24 cellular contexts compared by ENCODE assay signal in the genomic region with DNA sequence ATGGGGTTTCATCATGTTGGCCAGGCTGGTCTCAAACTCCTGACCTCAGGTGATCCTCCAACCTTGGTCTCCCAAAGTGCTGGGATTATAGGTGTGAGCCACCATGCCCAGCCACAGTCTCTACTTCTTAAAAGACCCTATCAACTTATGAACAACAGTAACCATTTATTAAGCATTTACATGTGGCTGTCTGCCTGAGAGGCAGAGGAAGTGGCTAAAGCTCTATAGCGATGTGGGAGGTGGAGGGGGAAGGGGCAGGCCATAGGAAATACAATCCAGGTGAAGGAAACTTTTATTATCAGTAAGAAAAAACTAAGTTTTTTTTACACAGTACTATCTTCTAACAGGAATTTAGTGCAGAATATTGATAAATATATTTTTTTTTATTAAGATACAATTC.
"Had no signal": no experiment of that assay in that cellular context is flagged by ENCODE, and none has a peak within 500 bp of the region (broad histone marks: within the 10 kb centered on the region; RNA-seq: fewer than 3 reads in every experiment).

No MANE protein-coding gene starts in this region.

- H3K9me3 Mint-ChIP-seq: activated CD4-positive, alpha-beta memory T cell treated with anti-CD3 and anti-CD28 coated beads, Interleukin-2, amount 10 ng/mL, durations not matched to agents 7 days and 5 days; activated naive CD4-positive, alpha-beta T cell treated with anti-CD3 and anti-CD28 coated beads for 36 hours; activated T-helper 1 cell treated with anti-CD3 and anti-CD28 coated beads, Interleukin-12 subunit alpha, Interleukin-12 subunit beta, Interleukin-2, Interleukin-4 antibody, amounts not matched to agents 30 ng/mL and 10 ng/mL and 1 ng/mL, durations not matched to agents 14 hours and 24 hours and 36 hours; natural killer cell treated with Interleukin-12 subunit alpha and Interleukin-12 subunit beta and Interleukin-15 and Interleukin-18, amount 100 ng/mL, for 72 hours; stimulated activated naive B cell treated with anti-CD40 and anti-IgM and Interleukin-4, amounts not matched to agents 10 μg/mL and 1 μg/mL and 100 μg/mL, for 72 hours; T-helper 1 cell treated with Interleukin-12 subunit alpha and Interleukin-12 subunit beta and Interleukin-4 antibody, amounts not matched to agents 30 μg/mL and 1 μg/mL, for 36 hours had no signal

- H3K27me3 Mint-ChIP-seq: activated CD4-positive, alpha-beta memory T cell treated with anti-CD3 and anti-CD28 coated beads, Interleukin-2, amount 10 ng/mL, durations not matched to agents 7 days and 5 days; natural killer cell treated with Interleukin-12 subunit alpha and Interleukin-12 subunit beta and Interleukin-15 and Interleukin-18, amount 100 ng/mL, for 72 hours; stimulated activated naive B cell treated with anti-CD40 and anti-IgM and Interleukin-4, amounts not matched to agents 10 μg/mL and 1 μg/mL and 100 μg/mL, for 72 hours had no signal

- H3K4me3 Mint-ChIP-seq: activated CD4-positive, alpha-beta memory T cell treated with anti-CD3 and anti-CD28 coated beads, Interleukin-2, amount 10 ng/mL, durations not matched to agents 7 days and 5 days; activated naive CD4-positive, alpha-beta T cell treated with anti-CD3 and anti-CD28 coated beads for 36 hours; activated T-helper 1 cell treated with anti-CD3 and anti-CD28 coated beads, Interleukin-12 subunit alpha, Interleukin-12 subunit beta, Interleukin-2, Interleukin-4 antibody, amounts not matched to agents 30 ng/mL and 10 ng/mL and 1 ng/mL, durations not matched to agents 14 hours and 24 hours and 36 hours; natural killer cell treated with Interleukin-12 subunit alpha and Interleukin-12 subunit beta and Interleukin-15 and Interleukin-18, amount 100 ng/mL, for 72 hours; stimulated activated naive B cell treated with anti-CD40 and anti-IgM and Interleukin-4, amounts not matched to agents 10 μg/mL and 1 μg/mL and 100 μg/mL, for 72 hours; T-helper 1 cell treated with Interleukin-12 subunit alpha and Interleukin-12 subunit beta and Interleukin-4 antibody, amounts not matched to agents 30 μg/mL and 1 μg/mL, for 36 hours had no signal

- H3K4me3 ChIP-seq: gastroesophageal sphincter, mucosa of descending colon, right atrium auricular region, smooth muscle cell, stomach, thyroid gland, upper lobe of right lung had no signal

- DNase-seq: activated CD4-positive, alpha-beta memory T cell treated with anti-CD3 and anti-CD28 coated beads, Interleukin-2, amount 10 ng/mL, durations not matched to agents 7 days and 5 days; activated CD4-positive, alpha-beta T cell treated with anti-CD3 and anti-CD28 coated beads for 4 hours; activated effector memory CD4-positive, alpha-beta T cell treated with anti-CD3 and anti-CD28 coated beads, Interleukin-2, amount 50 U/mL, for 16 hours; activated naive CD4-positive, alpha-beta T cell treated with anti-CD3 and anti-CD28 coated beads for 36 hours; activated T-cell treated with anti-CD3 and anti-CD28 coated beads, Interleukin-2, amount 50 U/mL, for 1 hour; amygdala; caudate nucleus; cortex of kidney; head of caudate nucleus; hippocampal formation; left cardiac atrium; left ventricle myocardium superior; mucosa of descending colon; stimulated activated CD4-positive, alpha-beta T cell treated with anti-CD3 and anti-CD28 coated beads, Interleukin-2, amount 100 ng/mL, for 24 hours; stimulated activated naive B cell treated with anti-CD40 and anti-IgM and Interleukin-4, amounts not matched to agents 10 μg/mL and 1 μg/mL and 100 μg/mL, for 72 hours; stomach; thyroid gland; upper lobe of right lung had no signal

- H3K27ac Mint-ChIP-seq: activated CD4-positive, alpha-beta memory T cell treated with anti-CD3 and anti-CD28 coated beads, Interleukin-2, amount 10 ng/mL, durations not matched to agents 7 days and 5 days; activated naive CD4-positive, alpha-beta T cell treated with anti-CD3 and anti-CD28 coated beads for 36 hours; activated T-helper 1 cell treated with anti-CD3 and anti-CD28 coated beads, Interleukin-12 subunit alpha, Interleukin-12 subunit beta, Interleukin-2, Interleukin-4 antibody, amounts not matched to agents 30 ng/mL and 10 ng/mL and 1 ng/mL, durations not matched to agents 14 hours and 24 hours and 36 hours; natural killer cell treated with Interleukin-12 subunit alpha and Interleukin-12 subunit beta and Interleukin-15 and Interleukin-18, amount 100 ng/mL, for 72 hours; stimulated activated naive B cell treated with anti-CD40 and anti-IgM and Interleukin-4, amounts not matched to agents 10 μg/mL and 1 μg/mL and 100 μg/mL, for 72 hours; T-helper 1 cell treated with Interleukin-12 subunit alpha and Interleukin-12 subunit beta and Interleukin-4 antibody, amounts not matched to agents 30 μg/mL and 1 μg/mL, for 36 hours had no signal

- H3K36me3 Mint-ChIP-seq: natural killer cell treated with Interleukin-12 subunit alpha and Interleukin-12 subunit beta and Interleukin-15 and Interleukin-18, amount 100 ng/mL, for 72 hours had no signal

- ATAC-seq: gastroesophageal sphincter; left cardiac atrium; left ventricle myocardium superior; mucosa of descending colon; natural killer cell treated with Interleukin-12 subunit alpha and Interleukin-12 subunit beta and Interleukin-15 and Interleukin-18, amount 100 ng/mL, for 72 hours; upper lobe of right lung had no signal
